ENCODE assay signal across 1 cellular context in the genomic region with DNA sequence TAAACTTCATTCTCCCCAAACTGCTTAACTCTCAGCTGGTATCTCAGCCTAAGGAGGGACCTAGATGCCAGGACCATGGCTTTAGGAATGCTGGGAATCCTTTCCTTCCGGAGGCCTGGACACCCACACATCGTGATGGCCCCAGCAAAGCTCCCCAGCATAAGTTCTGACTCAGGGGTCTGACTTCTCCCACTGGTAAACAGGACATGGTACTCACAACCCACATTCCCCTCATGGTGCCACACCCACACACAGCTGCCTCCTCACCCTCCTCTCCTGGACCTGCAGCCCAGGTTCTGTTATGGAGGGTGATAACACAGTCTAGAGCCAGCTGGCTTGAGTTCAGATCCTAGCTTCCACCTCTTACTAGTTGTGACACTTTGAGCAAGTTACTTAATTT.
TF ChIP-seq lines count a peak whose summit lies in the region.

No MANE protein-coding gene starts in this region.

TF ChIP-seq in K562, 482 proteins besides CTCF, POLR2A, EP300 and RAD21:
- TF ChIP-seq ZNF165 (CRISPR knock-in tag; IDR thresholded peaks at IDR 0.05; ENCODE audit: borderline replicate concordance) (no peak), EGR1 (conservative IDR thresholded peaks at IDR 0.05) (peak; percentile 40), ZBTB7A (IDR thresholded peaks at IDR 0.05; ENCODE audit: borderline replicate concordance, control insufficient read depth, low read depth, low read length) (no peak), YY1 (IDR thresholded peaks at IDR 0.05; ENCODE audit: borderline replicate concordance in 1 of 3, control insufficient read depth in 1 of 3, extremely low read depth in 1 of 3, insufficient read depth in 3 of 3, insufficient read length in 1 of 3, insufficient replicate concordance in 2 of 3, low read depth in 1 of 3, low read length in 2 of 3) (no peak), SMAD2 (IDR thresholded peaks at IDR 0.05; ENCODE audit: low read depth, low read length) (no peak), MAFG (tag; conservative IDR thresholded peaks at IDR 0.05) (no peak)
- TF ChIP-seq, protein P1, sequence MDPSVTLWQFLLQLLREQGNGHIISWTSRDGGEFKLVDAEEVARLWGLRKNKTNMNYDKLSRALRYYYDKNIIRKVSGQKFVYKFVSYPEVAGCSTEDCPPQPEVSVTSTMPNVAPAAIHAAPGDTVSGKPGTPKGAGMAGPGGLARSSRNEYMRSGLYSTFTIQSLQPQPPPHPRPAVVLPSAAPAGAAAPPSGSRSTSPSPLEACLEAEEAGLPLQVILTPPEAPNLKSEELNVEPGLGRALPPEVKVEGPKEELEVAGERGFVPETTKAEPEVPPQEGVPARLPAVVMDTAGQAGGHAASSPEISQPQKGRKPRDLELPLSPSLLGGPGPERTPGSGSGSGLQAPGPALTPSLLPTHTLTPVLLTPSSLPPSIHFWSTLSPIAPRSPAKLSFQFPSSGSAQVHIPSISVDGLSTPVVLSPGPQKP (CRISPR knock-in tag; IDR thresholded peaks at IDR 0.05), result no peak
